ENCODE assay signal across 12 cellular contexts in the genomic region with DNA sequence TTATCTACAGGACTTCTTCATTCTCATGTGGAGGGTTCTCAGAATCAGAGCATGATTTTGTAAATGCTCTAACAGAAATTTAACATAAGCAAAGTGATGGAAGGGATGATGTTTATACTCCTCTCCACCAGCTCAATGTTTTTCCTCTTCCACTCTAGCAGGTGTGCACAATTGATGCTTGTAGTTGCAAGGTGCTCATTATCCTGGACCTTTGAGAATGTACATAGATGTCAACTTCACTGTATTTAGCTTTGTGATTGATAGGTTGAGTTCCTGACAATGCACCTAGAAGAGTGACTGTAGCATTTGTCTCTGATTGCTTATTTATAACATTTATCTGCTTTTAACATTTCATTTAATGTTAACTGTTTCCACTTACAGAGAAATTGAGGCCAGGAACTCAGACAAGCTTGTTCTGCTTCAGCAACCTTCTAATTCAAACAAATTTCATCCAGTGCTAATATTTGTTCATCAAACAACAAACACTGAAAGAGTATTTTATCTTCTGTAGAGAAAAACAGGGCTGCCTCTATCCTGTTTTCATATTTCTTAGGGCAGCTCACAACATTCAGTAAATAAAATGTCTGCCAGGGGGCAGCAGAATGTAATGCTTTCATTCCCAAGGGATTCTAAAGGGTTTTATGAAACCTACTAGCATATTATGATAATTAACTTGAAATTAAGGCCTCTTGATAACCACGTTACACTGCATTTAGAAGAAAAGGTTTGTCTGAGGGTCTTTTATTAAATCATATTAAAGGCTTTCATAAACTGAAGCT.
A peak's percentile ranks its signal among the peaks of the same experiment; 100 is the strongest.
DNase-seq lines count a peak whose midpoint lies in the region; ATAC-seq, FAIRE-seq and TF ChIP-seq lines count a peak whose summit lies in the region.
"Had no signal": no experiment of that assay in that cellular context is flagged by ENCODE, and none has a peak within 500 bp of the region (broad histone marks: within the 10 kb centered on the region; RNA-seq: fewer than 3 reads in every experiment).

No MANE protein-coding gene starts in this region.

- no peaks in the 10 kb centered on the region for H3K4me1 Mint-ChIP-seq in stimulated activated effector memory CD8-positive, alpha-beta T cell treated with anti-CD3 and anti-CD28 coated beads, Interleukin-12 subunit alpha, Interleukin-12 subunit beta, amount 100 ng/mL, for 72 hours

- no peaks in the 10 kb centered on the region for H3K4me1 ChIP-seq in small intestine (ENCODE audit: control insufficient read depth in 2 of 2, insufficient read depth in 1 of 2, low read depth in 1 of 2, low read length in 1 of 2)
- H3K4me1 ChIP-seq: BLaER1 had no signal

- no peaks in the 10 kb centered on the region for H3K27me3 ChIP-seq in small intestine (ENCODE audit: control insufficient read depth in 2 of 2, insufficient read depth in 2 of 2, low read length in 2 of 2)
- H3K27me3 ChIP-seq: BLaER1 had no signal

- intact Hi-C loops in sciatic nerve (cut with DNase I), result loop anchor here (5.0 kb wide), 1 partner anchor 690 kb away; a partner anchor contains a TSS

- no peak for TF ChIP-seq POLR2A in NB4 (IDR thresholded peaks at IDR 0.05; ENCODE audit: extremely low read depth, insufficient read length)

- peak; percentile 77 for FAIRE-seq in A204.1 (lab: Jason Lieb, UNC)
- FAIRE-seq in small intestine (lab: Jason Lieb, UNC), result no peak
- FAIRE-seq: K562 had no signal

- H3K36me3 ChIP-seq in small intestine (ENCODE audit: control insufficient read depth in 2 of 2, insufficient read depth in 2 of 2, low read length in 2 of 2), result no peaks in the 10 kb centered on the region
- H3K36me3 ChIP-seq: BLaER1 had no signal

- H3K4me3 ChIP-seq in NB4 (ENCODE audit: low read depth, low read length) (no peak overlapping the region), small intestine (ENCODE audit: low read depth in 1 of 2, low read length in 2 of 2) (no peak overlapping the region)
- H3K4me3 ChIP-seq: BLaER1, K562, lung had no signal

- TF ChIP-seq CTCF in NB4 (IDR thresholded peaks at IDR 0.05; ENCODE audit: low read depth, low read length) (no peak), omental fat pad (IDR thresholded peaks at IDR 0.05) (no peak)

- H3K27ac ChIP-seq in small intestine (ENCODE audit: low read depth in 1 of 2, low read length in 1 of 2), result no peak overlapping the region
- H3K27ac ChIP-seq: BLaER1 had no signal

- H3K27ac Mint-ChIP-seq in stimulated activated effector memory CD8-positive, alpha-beta T cell treated with anti-CD3 and anti-CD28 coated beads, Interleukin-12 subunit alpha, Interleukin-12 subunit beta, amount 100 ng/mL, for 72 hours, result no peak overlapping the region
- H3K27ac Mint-ChIP-seq: activated T-helper 1 cell treated with anti-CD3 and anti-CD28 coated beads, Interleukin-12 subunit alpha, Interleukin-12 subunit beta, Interleukin-2, Interleukin-4 antibody, amounts not matched to agents 30 ng/mL and 10 ng/mL and 1 ng/mL, durations not matched to agents 14 hours and 24 hours and 36 hours had no signal

- no peaks in the 10 kb centered on the region for H3K9me3 ChIP-seq in small intestine (ENCODE audit: control insufficient read depth, low read depth)

- DNase-seq in NB4 (ENCODE audit: low read depth), result peak; percentile 1
- peak; percentile 1 for DNase-seq in RKO (ENCODE audit: low spot score)
- peak; percentile 51 for DNase-seq in inferior parietal cortex (ENCODE audit: extremely low spot score)
- no peak for DNase-seq in small intestine
- no peak for DNase-seq in stimulated activated effector memory CD8-positive, alpha-beta T cell treated with anti-CD3 and anti-CD28 coated beads, Interleukin-12 subunit alpha, Interleukin-12 subunit beta, amount 100 ng/mL, for 72 hours (ENCODE audit: low spot score in 2 of 2)
- DNase-seq in omental fat pad (ENCODE audit: low spot score), result no peak
- DNase-seq in sciatic nerve (ENCODE audit: low spot score), result no peak

- 38 to 56% (median 49%) methylated on average over 1 of the region's 1 CpG for WGBS in small intestine, 3 donors

- no peaks in the 10 kb centered on the region for H3K36me3 Mint-ChIP-seq in stimulated activated effector memory CD8-positive, alpha-beta T cell treated with anti-CD3 and anti-CD28 coated beads, Interleukin-12 subunit alpha, Interleukin-12 subunit beta, amount 100 ng/mL, for 72 hours

- no peak overlapping the region for H3K4me3 Mint-ChIP-seq in stimulated activated effector memory CD8-positive, alpha-beta T cell treated with anti-CD3 and anti-CD28 coated beads, Interleukin-12 subunit alpha, Interleukin-12 subunit beta, amount 100 ng/mL, for 72 hours
- H3K4me3 Mint-ChIP-seq: activated T-helper 1 cell treated with anti-CD3 and anti-CD28 coated beads, Interleukin-12 subunit alpha, Interleukin-12 subunit beta, Interleukin-2, Interleukin-4 antibody, amounts not matched to agents 30 ng/mL and 10 ng/mL and 1 ng/mL, durations not matched to agents 14 hours and 24 hours and 36 hours had no signal

- no peak for ATAC-seq in stimulated activated effector memory CD8-positive, alpha-beta T cell treated with anti-CD3 and anti-CD28 coated beads, Interleukin-12 subunit alpha, Interleukin-12 subunit beta, amount 100 ng/mL, for 72 hours
- ATAC-seq in omental fat pad (ENCODE audit: low FRiP score), result no peak
- ATAC-seq in sciatic nerve, result no peak
- ATAC-seq: K562 had no signal

- H3K9me3 Mint-ChIP-seq in stimulated activated effector memory CD8-positive, alpha-beta T cell treated with anti-CD3 and anti-CD28 coated beads, Interleukin-12 subunit alpha, Interleukin-12 subunit beta, amount 100 ng/mL, for 72 hours, result peaks cover 19% of the 10 kb centered on the region

Comparison
In these comparisons a context has a peak if more than half of its experiments do, and no peak if none do; other contexts are left out.
1. DNase-seq: peak in NB4 (single experiment), RKO (single experiment) and inferior parietal cortex (single experiment); none in small intestine (single experiment), stimulated activated effector memory CD8-positive, alpha-beta T cell treated with anti-CD3 and anti-CD28 coated beads, Interleukin-12 subunit alpha, Interleukin-12 subunit beta, amount 100 ng/mL, for 72 hours (0 of 2), omental fat pad (single experiment) and sciatic nerve (single experiment).